In genomic region chr15:101137312-101137940, GRCh38 we compare ENCODE assay signal across 13 cellular contexts.
DNase-seq lines count a peak whose midpoint lies in the region; ATAC-seq and TF ChIP-seq lines count a peak whose summit lies in the region.
"Had no signal": no experiment of that assay in that cellular context is flagged by ENCODE, and none has a peak within 500 bp of the region (broad histone marks: within the 10 kb centered on the region; RNA-seq: fewer than 3 reads in every experiment).

No MANE protein-coding gene starts in this region.

- H3K9me3 ChIP-seq in KOPT-K1 (ENCODE audit: insufficient read depth, low read length, poor library complexity, severe bottlenecking) (peaks cover 9% of the 10 kb centered on the region), right lobe of liver (no peaks in the 10 kb centered on the region)
- H3K9me3 ChIP-seq: vagina had no signal

- H3K27me3 Mint-ChIP-seq in activated CD4-positive, alpha-beta memory T cell treated with anti-CD3 and anti-CD28 coated beads for 36 hours = peaks cover 3% of the 10 kb centered on the region

- CTCF ChIA-PET in activated CD4-positive, alpha-beta memory T cell treated with anti-CD3 and anti-CD28 coated beads for 36 hours (lab: Charles Lee) = no interaction called here

- intact Hi-C loops in activated CD4-positive, alpha-beta memory T cell treated with anti-CD3 and anti-CD28 coated beads for 36 hours (cut with micrococcal nuclease) = no loop called here
- intact Hi-C loops in right lobe of liver (cut with DNase I) = no loop called here

- TF ChIP-seq CTCF in right lobe of liver (IDR thresholded peaks at IDR 0.05) = no peak

- DNase-seq in GDM1 (lab: John Stamatoyannopoulos, UW) (peak; percentile 93), right lobe of liver (no peak), HuH-7.5 (ENCODE audit: low spot score) (no peak), AG08396 (ENCODE audit: low spot score) (no peak)
- peak; percentile 29 for DNase-seq in activated CD4-positive, alpha-beta memory T cell treated with anti-CD3 and anti-CD28 coated beads for 36 hours
- DNase-seq in central memory CD4-positive, alpha-beta T cell = no peak
- DNase-seq: brain microvascular endothelial cell, DMS79, islet precursor cell, MM.1S had no signal

- TF ChIP-seq POLR2A in right lobe of liver (IDR thresholded peaks at IDR 0.05) = no peak

- H3K27ac Mint-ChIP-seq in activated CD4-positive, alpha-beta memory T cell treated with anti-CD3 and anti-CD28 coated beads for 36 hours = no peak overlapping the region
- H3K27ac Mint-ChIP-seq: progenitor cell of endocrine pancreas had no signal

- peaks cover 5% of the 10 kb centered on the region for H3K9me3 Mint-ChIP-seq in activated CD4-positive, alpha-beta memory T cell treated with anti-CD3 and anti-CD28 coated beads for 36 hours

- peak; percentile 52 to 65 (median 54) for ATAC-seq in right lobe of liver

- no peaks in the 10 kb centered on the region for H3K36me3 Mint-ChIP-seq in activated CD4-positive, alpha-beta memory T cell treated with anti-CD3 and anti-CD28 coated beads for 36 hours

- H3K27ac ChIP-seq in KOPT-K1 (ENCODE audit: low read depth, low read length, poor library complexity, severe bottlenecking) = peak overlapping the region; percentile 38
- H3K27ac ChIP-seq in right lobe of liver = no peak overlapping the region
- H3K27ac ChIP-seq: brain microvascular endothelial cell, vagina had no signal

- H3K4me1 Mint-ChIP-seq in activated CD4-positive, alpha-beta memory T cell treated with anti-CD3 and anti-CD28 coated beads for 36 hours (ENCODE audit: low read depth) = peaks cover 20% of the 10 kb centered on the region

- POLR2A ChIA-PET in activated CD4-positive, alpha-beta memory T cell treated with anti-CD3 and anti-CD28 coated beads for 36 hours (lab: Charles Lee) = no interaction called here

- 74% methylated on average over 9 of the region's 16 CpGs for WGBS in right lobe of liver (ENCODE audit: insufficient coverage, low coverage, low lambda C conversion rate, missing lambda C conversion rate)

- no peak overlapping the region for H3K4me3 Mint-ChIP-seq in activated CD4-positive, alpha-beta memory T cell treated with anti-CD3 and anti-CD28 coated beads for 36 hours

- no peaks in the 10 kb centered on the region for H3K36me3 ChIP-seq in KOPT-K1 (ENCODE audit: insufficient read depth, low read length)
- no peaks in the 10 kb centered on the region for H3K36me3 ChIP-seq in right lobe of liver
- H3K36me3 ChIP-seq: brain microvascular endothelial cell, vagina had no signal

- no peaks in the 10 kb centered on the region for H3K4me1 ChIP-seq in right lobe of liver
- H3K4me1 ChIP-seq: vagina had no signal

- no peaks in the 10 kb centered on the region for H3K27me3 ChIP-seq in right lobe of liver
- H3K27me3 ChIP-seq: brain microvascular endothelial cell, vagina had no signal

- no peak overlapping the region for H3K4me3 ChIP-seq in right lobe of liver
- H3K4me3 ChIP-seq: vagina had no signal

Comparison
In these comparisons a context has a peak if more than half of its experiments do, and no peak if none do; other contexts are left out.
1. DNase-seq: peak in GDM1 (single experiment) and activated CD4-positive, alpha-beta memory T cell treated with anti-CD3 and anti-CD28 coated beads for 36 hours (single experiment); none in right lobe of liver (0 of 3), HuH-7.5 (single experiment), central memory CD4-positive, alpha-beta T cell (single experiment) and AG08396 (single experiment).